In genomic region chr12:93440043-93440835, GRCh38 we compare ENCODE assay signal across 1 cellular context.
TF ChIP-seq lines count a peak whose summit lies in the region.

No MANE protein-coding gene starts in this region.

TF ChIP-seq in H1, 55 proteins besides CTCF, POLR2A, EP300 and RAD21:
- TF ChIP-seq CBX8 (IDR thresholded peaks at IDR 0.05; ENCODE audit: borderline replicate concordance, low read depth, low read length) = no peak
- TF ChIP-seq RBBP5 (IDR thresholded peaks at IDR 0.05; ENCODE audit: borderline replicate concordance, low read depth, low read length) = no peak
- no peak for TF ChIP-seq BCL11A (IDR thresholded peaks at IDR 0.05; ENCODE audit: low read depth in 2 of 2, low read length in 2 of 2)
- TF ChIP-seq JUND (IDR thresholded peaks at IDR 0.05; ENCODE audit: low read length) = no peak
